9 cellular contexts compared by ENCODE assay signal in the genomic region with DNA sequence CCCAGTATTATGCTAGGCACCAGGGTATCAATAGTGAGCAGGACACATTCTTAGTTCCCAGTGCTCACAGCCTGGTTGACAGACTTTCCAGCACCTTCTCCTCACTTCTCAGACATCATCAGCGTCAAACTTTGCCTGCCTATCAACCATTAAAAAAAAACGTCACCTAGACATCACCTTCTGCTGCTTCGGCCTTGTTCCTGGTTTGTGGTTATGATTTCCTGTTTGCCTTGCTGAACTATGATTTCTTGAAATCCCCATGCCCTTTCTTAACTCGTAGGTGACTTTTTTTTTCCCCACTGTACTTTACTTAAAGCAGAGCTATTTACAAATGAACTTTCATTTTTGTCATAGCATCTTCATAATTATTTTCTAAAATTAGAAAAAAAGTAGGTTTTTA.
DNase-seq lines count a peak whose midpoint lies in the region; ATAC-seq and TF ChIP-seq lines count a peak whose summit lies in the region.
"Had no signal": no experiment of that assay in that cellular context is flagged by ENCODE, and none has a peak within 500 bp of the region (broad histone marks: within the 10 kb centered on the region; RNA-seq: fewer than 3 reads in every experiment).

No MANE protein-coding gene starts in this region.

- H3K4me3 ChIP-seq in Peyer's patch (no peak overlapping the region), adrenal gland (no peak overlapping the region), right atrium auricular region (no peak overlapping the region)
- H3K4me3 ChIP-seq: thoracic aorta had no signal

- 51 to 65% (median 61%) methylated on average over 4 of the region's 4 CpGs for WGBS in adrenal gland, 4 donors

- TF ChIP-seq POLR2A in Peyer's patch (IDR thresholded peaks at IDR 0.05): no peak
- no peak for TF ChIP-seq POLR2A in adrenal gland (IDR thresholded peaks at IDR 0.05)

- TF ChIP-seq CTCF in Peyer's patch (IDR thresholded peaks at IDR 0.05) (no peak), adrenal gland (IDR thresholded peaks at IDR 0.05) (no peak), right atrium auricular region (IDR thresholded peaks at IDR 0.05) (no peak)

- H3K27me3 ChIP-seq in Peyer's patch: no peaks in the 10 kb centered on the region
- H3K27me3 ChIP-seq in adrenal gland: no peaks in the 10 kb centered on the region
- no peaks in the 10 kb centered on the region for H3K27me3 ChIP-seq in right atrium auricular region

- peak overlapping the region; percentile 52 for H3K27ac Mint-ChIP-seq in dendritic cell treated with granulocyte-macrophage colony-stimulating factor and Interleukin-4, amounts not matched to agents 40 ng/mL and 50 ng/mL, for 4 days

- DNase-seq in Peyer's patch (peak in 2 of 3 donors; percentile 53 to 59), adrenal gland (no peak), right atrium auricular region (ENCODE audit: low spot score) (no peak), GM03348 (ENCODE audit: low spot score) (no peak), inferior parietal cortex (ENCODE audit: extremely low spot score) (no peak)

- no peaks in the 10 kb centered on the region for H3K9me3 Mint-ChIP-seq in dendritic cell treated with granulocyte-macrophage colony-stimulating factor and Interleukin-4, amounts not matched to agents 40 ng/mL and 50 ng/mL, for 4 days

- peaks cover 33% of the 10 kb centered on the region for H3K4me1 Mint-ChIP-seq in dendritic cell treated with granulocyte-macrophage colony-stimulating factor and Interleukin-4, amounts not matched to agents 40 ng/mL and 50 ng/mL, for 4 days (ENCODE audit: low read depth)

- H3K27ac ChIP-seq in Peyer's patch: peak overlapping the region in 2 of 4 donors; percentile 54 to 66
- H3K27ac ChIP-seq in adrenal gland: no peak overlapping the region
- no peak overlapping the region for H3K27ac ChIP-seq in right atrium auricular region
- H3K27ac ChIP-seq: thoracic aorta had no signal

- no peaks in the 10 kb centered on the region for H3K9me3 ChIP-seq in Peyer's patch
- no peaks in the 10 kb centered on the region for H3K9me3 ChIP-seq in adrenal gland (replicated peaks in 1 of 3)
- H3K9me3 ChIP-seq in right atrium auricular region: no peaks in the 10 kb centered on the region
- H3K9me3 ChIP-seq: thoracic aorta had no signal

- no peaks in the 10 kb centered on the region for H3K36me3 ChIP-seq in Peyer's patch
- no peaks in the 10 kb centered on the region for H3K36me3 ChIP-seq in adrenal gland (replicated peaks in 1 of 2)
- no peaks in the 10 kb centered on the region for H3K36me3 ChIP-seq in right atrium auricular region
- H3K36me3 ChIP-seq: thoracic aorta had no signal

- no peaks in the 10 kb centered on the region for H3K36me3 Mint-ChIP-seq in dendritic cell treated with granulocyte-macrophage colony-stimulating factor and Interleukin-4, amounts not matched to agents 40 ng/mL and 50 ng/mL, for 4 days (ENCODE audit: low read depth)

- peaks cover 0 to 7% (median 0%) of the 10 kb centered on the region in 4 donors for H3K4me1 ChIP-seq in Peyer's patch
- H3K4me1 ChIP-seq in adrenal gland (replicated peaks in 1 of 2): peaks cover 0 to 5% of the 10 kb centered on the region in 2 donors
- no peaks in the 10 kb centered on the region for H3K4me1 ChIP-seq in right atrium auricular region

- intact Hi-C loops in dendritic cell treated with granulocyte-macrophage colony-stimulating factor and Interleukin-4, amounts not matched to agents 40 ng/mL and 50 ng/mL, for 4 days (cut with micrococcal nuclease): loop anchor here (5.0 kb wide), 1 partner anchor 70 kb away; no protein-coding TSS in a partner anchor
- intact Hi-C loops in adrenal gland (cut with DNase I): no loop called here

- ATAC-seq in GM18520 (IDR thresholded peaks at IDR 0.05; ENCODE audit: unreplicated experiment) (peak; percentile 83), HG02759 (IDR thresholded peaks at IDR 0.05; ENCODE audit: unreplicated experiment) (peak; percentile 88)

- H3K4me3 Mint-ChIP-seq in dendritic cell treated with granulocyte-macrophage colony-stimulating factor and Interleukin-4, amounts not matched to agents 40 ng/mL and 50 ng/mL, for 4 days: no peak overlapping the region

- no peaks in the 10 kb centered on the region for H3K27me3 Mint-ChIP-seq in dendritic cell treated with granulocyte-macrophage colony-stimulating factor and Interleukin-4, amounts not matched to agents 40 ng/mL and 50 ng/mL, for 4 days

Comparison
In these comparisons a context has a peak if more than half of its experiments do, and no peak if none do; other contexts are left out.
1. DNase-seq: peak in Peyer's patch (2 of 3); none in adrenal gland (0 of 7), right atrium auricular region (single experiment), GM03348 (single experiment) and inferior parietal cortex (single experiment).